ENCODE assay signal across 18 cellular contexts in genomic region chr9:124255222-124255621, GRCh38. TPM values are rescaled to one million over a fixed set of nuclear protein-coding genes. Genes with fewer than 3 reads are reported as not detected.
A peak's percentile ranks its signal among the peaks of the same experiment; 100 is the strongest.
DNase-seq lines count a peak whose midpoint lies in the region; ATAC-seq, FAIRE-seq and TF ChIP-seq lines count a peak whose summit lies in the region.
"Had no signal": no experiment of that assay in that cellular context is flagged by ENCODE, and none has a peak within 500 bp of the region (broad histone marks: within the 10 kb centered on the region; RNA-seq: fewer than 3 reads in every experiment).

No MANE protein-coding gene starts in this region.

- no peak overlapping the region for H2AFZ ChIP-seq in astrocyte (ENCODE audit: low read depth, low read length)
- no peak overlapping the region for H2AFZ ChIP-seq in osteoblast (ENCODE audit: low read length)

- no peaks in the 10 kb centered on the region for H3K27me3 Mint-ChIP-seq in astrocyte (ENCODE audit: low read depth, unreplicated experiment)
- H3K27me3 Mint-ChIP-seq in CD4-positive, alpha-beta memory T cell = no peaks in the 10 kb centered on the region

- H3K9me3 Mint-ChIP-seq in astrocyte (ENCODE audit: unreplicated experiment) = no peaks in the 10 kb centered on the region
- peaks cover 0 to 2% (median 0%) of the 10 kb centered on the region in 8 donors for H3K9me3 Mint-ChIP-seq in CD4-positive, alpha-beta memory T cell
- H3K9me3 Mint-ChIP-seq: CD8-positive, alpha-beta memory T cell had no signal

- H4K20me1 ChIP-seq in BLaER1 (peaks cover 4% of the 10 kb centered on the region), astrocyte (ENCODE audit: insufficient read depth, low read length) (peaks cover 5% of the 10 kb centered on the region), osteoblast (ENCODE audit: insufficient read depth, low read length) (no peaks in the 10 kb centered on the region)

- H3K27ac Mint-ChIP-seq in astrocyte (ENCODE audit: unreplicated experiment) = peak overlapping the region; percentile 18
- H3K27ac Mint-ChIP-seq in CD4-positive, alpha-beta memory T cell = peak overlapping the region in 2 of 7 donors; percentile 29 to 65

- DNase-seq in H7 = peak; percentile 16
- DNase-seq in astrocyte (ENCODE audit: low read depth) = no peak
- DNase-seq in osteoblast (ENCODE audit: insufficient read length, low spot score, missing footprints) = peak; percentile 18
- no peak for DNase-seq in effector memory CD4-positive, alpha-beta T cell
- DNase-seq in CD4-positive, alpha-beta memory T cell = no peak
- DNase-seq: BE2C, GF-D8, KBM-7, NCI-H1048, NCI-H1436 treated with DMSO at 0.1 percent for 48 hours, NCI-H2029 treated with DMSO at 0.1 percent for 48 hours, NCI-H2171 treated with DMSO at 0.1 percent for 48 hours, NCI-H748 treated with DMSO at 0.1 percent for 48 hours had no signal

- no peak overlapping the region for H3K9ac ChIP-seq in BLaER1
- H3K9ac ChIP-seq in astrocyte (ENCODE audit: low read length) = no peak overlapping the region

- intact Hi-C loops in CD4-positive, alpha-beta memory T cell (cut with micrococcal nuclease) = loop anchor here (10.0 kb wide), 3 partner anchors 50 to 160 kb away; partner anchors contain the start of gene PSMB7

- TF ChIP-seq CTCF in astrocyte (IDR thresholded peaks at IDR 0.05; ENCODE audit: insufficient read depth, low read depth, low read length) (no peak), osteoblast (IDR thresholded peaks at IDR 0.05; ENCODE audit: extremely low read depth, low read depth, low read length) (no peak)

- H3K4me1 Mint-ChIP-seq in astrocyte (ENCODE audit: low read depth, unreplicated experiment) = peaks cover 21% of the 10 kb centered on the region
- peaks cover 22 to 58% (median 39%) of the 10 kb centered on the region in 4 donors for H3K4me1 Mint-ChIP-seq in CD4-positive, alpha-beta memory T cell

- no peaks in the 10 kb centered on the region for H3K9me3 ChIP-seq in BLaER1
- no peaks in the 10 kb centered on the region for H3K9me3 ChIP-seq in astrocyte (ENCODE audit: insufficient read depth, low read depth, low read length)
- no peaks in the 10 kb centered on the region for H3K9me3 ChIP-seq in osteoblast (ENCODE audit: low read depth, low read length)
- no peaks in the 10 kb centered on the region for H3K9me3 ChIP-seq in effector memory CD4-positive, alpha-beta T cell (ENCODE audit: control insufficient read depth, low read length)
- no peaks in the 10 kb centered on the region for H3K9me3 ChIP-seq in CD4-positive, alpha-beta memory T cell (ENCODE audit: control insufficient read depth in 1 of 2, low read length in 2 of 2)
- H3K9me3 ChIP-seq: BE2C, HAP-1 had no signal

- H3K4me1 ChIP-seq in BLaER1 = peaks cover 71% of the 10 kb centered on the region
- H3K4me1 ChIP-seq in astrocyte (ENCODE audit: insufficient read depth, low read length) = peaks cover 41% of the 10 kb centered on the region
- peaks cover 33% of the 10 kb centered on the region for H3K4me1 ChIP-seq in osteoblast (ENCODE audit: insufficient read depth, low read length)
- H3K4me1 ChIP-seq in effector memory CD4-positive, alpha-beta T cell (ENCODE audit: control insufficient read depth, insufficient read depth, low read length, poor library complexity, severe bottlenecking) = no peaks in the 10 kb centered on the region
- H3K4me1 ChIP-seq in CD4-positive, alpha-beta memory T cell (ENCODE audit: insufficient read depth, low read length) = peaks cover 21% of the 10 kb centered on the region
- H3K4me1 ChIP-seq: BE2C had no signal

- ATAC-seq in HG02610 (IDR thresholded peaks at IDR 0.05; ENCODE audit: unreplicated experiment) (no peak), GM21619 (IDR thresholded peaks at IDR 0.05; ENCODE audit: unreplicated experiment) (no peak)

- no peaks in the 10 kb centered on the region for H3K36me3 Mint-ChIP-seq in astrocyte (ENCODE audit: low read depth, unreplicated experiment)
- H3K36me3 Mint-ChIP-seq in CD4-positive, alpha-beta memory T cell = peaks cover 0 to 8% of the 10 kb centered on the region in 2 donors

- H3K27me3 ChIP-seq in BLaER1 (no peaks in the 10 kb centered on the region), H7 (ENCODE audit: control insufficient read depth, insufficient read depth, low read length) (no peaks in the 10 kb centered on the region), astrocyte (ENCODE audit: insufficient read depth, low read length) (no peaks in the 10 kb centered on the region), osteoblast (ENCODE audit: insufficient read depth, low read length) (no peaks in the 10 kb centered on the region)
- no peaks in the 10 kb centered on the region for H3K27me3 ChIP-seq in effector memory CD4-positive, alpha-beta T cell (replicated peaks; ENCODE audit: control insufficient read depth, insufficient read depth, low read length, poor library complexity, severe bottlenecking)
- H3K27me3 ChIP-seq in CD4-positive, alpha-beta memory T cell (ENCODE audit: insufficient read depth, low read length) = no peaks in the 10 kb centered on the region

- H3K79me2 ChIP-seq in astrocyte (ENCODE audit: insufficient read depth, low read length) = peaks cover 24% of the 10 kb centered on the region
- peaks cover 22% of the 10 kb centered on the region for H3K79me2 ChIP-seq in osteoblast (ENCODE audit: insufficient read depth, low read length)

- peak overlapping the region; percentile 45; the same call in 1 of the 2 replicates for H3K27ac ChIP-seq in BLaER1
- H3K27ac ChIP-seq in astrocyte (ENCODE audit: low read depth, low read length) = no peak overlapping the region
- no peak overlapping the region for H3K27ac ChIP-seq in osteoblast (ENCODE audit: low read depth, low read length)
- H3K27ac ChIP-seq in effector memory CD4-positive, alpha-beta T cell (ENCODE audit: insufficient read depth, low read length, poor library complexity, severe bottlenecking) = no peak overlapping the region
- H3K27ac ChIP-seq in CD4-positive, alpha-beta memory T cell (ENCODE audit: low read depth, low read length) = no peak overlapping the region

- no peak for FAIRE-seq in astrocyte (lab: Jason Lieb, UNC)

- H3K4me3 ChIP-seq in BLaER1 (no peak overlapping the region), H7 (ENCODE audit: insufficient read depth, low read depth, low read length) (no peak overlapping the region), astrocyte (ENCODE audit: insufficient read depth, low read depth, low read length) (no peak overlapping the region), osteoblast (ENCODE audit: insufficient read depth, low read length) (no peak overlapping the region)
- H3K4me3 ChIP-seq in effector memory CD4-positive, alpha-beta T cell (ENCODE audit: insufficient read depth, low read depth, low read length, poor library complexity, severe bottlenecking) = no peak overlapping the region
- no peak overlapping the region for H3K4me3 ChIP-seq in CD4-positive, alpha-beta memory T cell (ENCODE audit: low read length in 2 of 2)
- H3K4me3 ChIP-seq: HAP-1 had no signal

- H3K36me3 ChIP-seq in BLaER1 = no peaks in the 10 kb centered on the region
- no peaks in the 10 kb centered on the region for H3K36me3 ChIP-seq in H7 (replicated peaks; ENCODE audit: control insufficient read depth, insufficient read depth, low read length)
- no peaks in the 10 kb centered on the region for H3K36me3 ChIP-seq in astrocyte (ENCODE audit: insufficient read depth, low read length)
- no peaks in the 10 kb centered on the region for H3K36me3 ChIP-seq in osteoblast (ENCODE audit: insufficient read depth, low read length)
- H3K36me3 ChIP-seq in effector memory CD4-positive, alpha-beta T cell (ENCODE audit: control insufficient read depth, insufficient read depth, low read length) = no peaks in the 10 kb centered on the region
- no peaks in the 10 kb centered on the region for H3K36me3 ChIP-seq in CD4-positive, alpha-beta memory T cell (ENCODE audit: insufficient read depth, low read length)
- H3K36me3 ChIP-seq: BE2C, HAP-1 had no signal

- no peak overlapping the region; the same call in 1 of the 2 replicates for H3K4me2 ChIP-seq in BLaER1
- H3K4me2 ChIP-seq in astrocyte (ENCODE audit: low read length) = no peak overlapping the region
- no peak overlapping the region for H3K4me2 ChIP-seq in osteoblast (ENCODE audit: insufficient read depth, low read length)

- no peak overlapping the region for H3K4me3 Mint-ChIP-seq in astrocyte (ENCODE audit: unreplicated experiment)
- no peak overlapping the region for H3K4me3 Mint-ChIP-seq in CD4-positive, alpha-beta memory T cell

- CTCF ChIA-PET in CD4-positive, alpha-beta memory T cell (lab: Charles Lee; ENCODE audit: partially characterized antibody) = interaction anchor here (0.7 kb wide), 1 partner anchor 129 kb away, joined by 7 read pairs; no protein-coding TSS in a partner anchor

- POLR2A ChIA-PET in CD4-positive, alpha-beta memory T cell (lab: Charles Lee; ENCODE audit: partially characterized antibody) = no interaction called here

RNA-seq across cellular contexts. Expression of gene NEK6, which starts 2.5 kb away (rescaled TPM):
- 17.1 and 17.6 TPM in 2 replicates for total RNA-seq in H7 (2014; rRNA removed; shearing (Covaris generic))
- total RNA-seq in astrocyte (55.7 and 76.8 TPM in 2 replicates), osteoblast (128 and 130 TPM in 2 replicates)
- 10 to 100 TPM in 1 of 2 experiments, 1 to 10 TPM in 1; 9.9 to 11.7 TPM for total RNA-seq in CD4-positive, alpha-beta memory T cell
- polyA plus RNA-seq in CD4-positive, alpha-beta memory T cell = 1 to 10 TPM; 3.8 to 7.1 TPM

Comparison
In these comparisons a context has a peak if more than half of its experiments do, and no peak if none do; other contexts are left out.
1. DNase-seq: peak in H7 (single experiment) and osteoblast (single experiment); none in astrocyte (single experiment), effector memory CD4-positive, alpha-beta T cell (0 of 3) and CD4-positive, alpha-beta memory T cell (0 of 5).